ENCODE assay signal across 27 cellular contexts in genomic region chr7:157771689-157772088, GRCh38.
"Had no signal": no experiment of that assay in that cellular context is flagged by ENCODE, and none has a peak within 500 bp of the region (broad histone marks: within the 10 kb centered on the region; RNA-seq: fewer than 3 reads in every experiment).

No MANE protein-coding gene starts in this region.

- H3K27ac Mint-ChIP-seq: immature natural killer cell; nephron progenitor cell; progenitor cell of endocrine pancreas; stimulated activated naive CD8-positive, alpha-beta T cell treated with anti-CD3 and anti-CD28 coated beads, Interleukin-15, amount 100 ng/mL, for 72 hours had no signal

- FAIRE-seq: colon had no signal

- H3K4me3 ChIP-seq: dorsolateral prefrontal cortex, esophagus squamous epithelium, lower lobe of right lung, smooth muscle cell, suprapubic skin, transverse colon, vagina had no signal

- H3K79me2 ChIP-seq: parathyroid adenoma had no signal

- H3K4me3 Mint-ChIP-seq: immature natural killer cell; naive thymus-derived CD8-positive, alpha-beta T cell; nephron progenitor cell; stimulated activated naive CD8-positive, alpha-beta T cell treated with anti-CD3 and anti-CD28 coated beads, Interleukin-15, amount 100 ng/mL, for 72 hours had no signal

- H2AFZ ChIP-seq: parathyroid adenoma had no signal

- H3K4me1 ChIP-seq: esophagus squamous epithelium, lower lobe of right lung, parathyroid adenoma, suprapubic skin, transverse colon, vagina had no signal

- H3K27ac ChIP-seq: dorsolateral prefrontal cortex, esophagus squamous epithelium, lower lobe of right lung, parathyroid adenoma, suprapubic skin, transverse colon, vagina had no signal

- H3K9ac ChIP-seq: parathyroid adenoma had no signal

- ATAC-seq: left ventricle myocardium superior; lower lobe of right lung; naive thymus-derived CD8-positive, alpha-beta T cell; sciatic nerve; stimulated activated naive CD8-positive, alpha-beta T cell treated with anti-CD3 and anti-CD28 coated beads, Interleukin-15, amount 100 ng/mL, for 72 hours had no signal

- H3K4me1 Mint-ChIP-seq: immature natural killer cell; stimulated activated naive CD8-positive, alpha-beta T cell treated with anti-CD3 and anti-CD28 coated beads, Interleukin-15, amount 100 ng/mL, for 72 hours had no signal

- H3K4me2 ChIP-seq: smooth muscle cell had no signal

- H3K9me3 ChIP-seq: transverse colon, vagina had no signal

- H3K36me3 ChIP-seq: esophagus squamous epithelium, lower lobe of right lung, suprapubic skin, transverse colon, vagina had no signal

- H3K27me3 ChIP-seq: vagina had no signal

- DNase-seq: dorsolateral prefrontal cortex; effector CD4-positive, alpha-beta T cell; erythroblast; esophagus squamous epithelium; foreskin melanocyte; hypothalamus; immature natural killer cell; islet precursor cell; kidney glomerular epithelial cell; naive thymus-derived CD8-positive, alpha-beta T cell; nephron progenitor cell; stimulated activated CD4-positive, alpha-beta T cell treated with anti-CD3 and anti-CD28 coated beads, Interleukin-12 subunit alpha, Interleukin-12 subunit beta, amount 100 ng/mL, for 4 hours; stimulated activated CD4-positive, alpha-beta T cell treated with anti-CD3 and anti-CD28 coated beads, Interleukin-1b, Interleukin-23, amount 100 ng/mL, for 48 hours; stimulated activated CD4-positive, alpha-beta T cell treated with anti-CD3 and anti-CD28 coated beads, Interleukin-4, amount 100 ng/mL, for 1 hour; stimulated activated CD8-positive, alpha-beta memory T cell treated with anti-CD3 and anti-CD28 coated beads, Interleukin-4, amount 100 ng/mL, for 48 hours; stimulated activated naive CD4-positive, alpha-beta T cell; stimulated activated naive CD8-positive, alpha-beta T cell treated with anti-CD3 and anti-CD28 coated beads, Interleukin-15, amount 100 ng/mL, for 72 hours; transverse colon had no signal
